31 cellular contexts compared by ENCODE assay signal in the genomic region with DNA sequence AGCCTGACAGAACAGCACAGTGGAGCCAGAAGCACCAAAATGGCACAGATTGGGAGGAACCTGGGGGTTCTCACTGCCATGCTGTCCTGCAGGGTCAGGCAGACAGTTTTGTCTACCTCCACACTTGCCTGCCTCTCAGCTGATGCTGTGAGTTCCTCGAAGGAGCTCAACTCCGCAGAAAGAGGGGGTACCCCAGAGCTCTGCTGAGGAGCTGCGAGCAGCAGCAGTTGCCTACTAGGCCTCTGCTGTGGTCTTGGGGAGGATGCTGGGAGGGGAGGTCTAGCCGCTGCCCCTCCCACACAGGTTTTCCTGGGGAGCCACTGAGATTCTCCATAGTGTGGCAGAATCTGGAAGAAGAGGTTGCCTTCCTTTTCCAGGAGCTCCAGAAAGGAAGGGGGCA.
"Had no signal": no experiment of that assay in that cellular context is flagged by ENCODE, and none has a peak within 500 bp of the region (broad histone marks: within the 10 kb centered on the region; RNA-seq: fewer than 3 reads in every experiment).

No MANE protein-coding gene starts in this region.

- H3K36me3 ChIP-seq: ovary, right lobe of liver, spleen, thoracic aorta, thyroid gland, transverse colon, upper lobe of right lung, uterus had no signal

- H3K27ac Mint-ChIP-seq: naive B cell; naive thymus-derived CD8-positive, alpha-beta T cell; natural killer cell treated with Interleukin-12 subunit alpha and Interleukin-12 subunit beta and Interleukin-15 and Interleukin-18, amount 100 ng/mL, for 72 hours; nephron progenitor cell; progenitor cell of endocrine pancreas; stimulated activated memory B cell treated with anti-CD40 and anti-IgM and Interleukin-4, amounts not matched to agents 10 μg/mL and 1 μg/mL and 100 μg/mL, for 72 hours; type B pancreatic cell had no signal

- H3K27me3 ChIP-seq: ovary, right lobe of liver, thyroid gland, transverse colon, upper lobe of right lung, uterus had no signal

- DNase-seq: naive B cell; naive thymus-derived CD8-positive, alpha-beta T cell; nephron progenitor cell; occipital lobe; ovary; psoas muscle; right cardiac atrium; spleen; stimulated activated CD4-positive, alpha-beta T cell treated with anti-CD3 and anti-CD28 coated beads, Interleukin-12 subunit alpha, Interleukin-12 subunit beta, amount 100 ng/mL, for 4 hours; stimulated activated CD4-positive, alpha-beta T cell treated with anti-CD3 and anti-CD28 coated beads, Interleukin-1b, Interleukin-23, amount 100 ng/mL, for 48 hours; stimulated activated CD4-positive, alpha-beta T cell treated with anti-CD3 and anti-CD28 coated beads, Interleukin-4, amount 100 ng/mL, for 1 hour; stimulated activated CD4-positive, alpha-beta T cell treated with anti-CD3 and anti-CD28 coated beads, Interleukin-4, amount 100 ng/mL, for 4 hours; stimulated activated CD8-positive, alpha-beta memory T cell treated with anti-CD3 and anti-CD28 coated beads, Interleukin-4, amount 100 ng/mL, for 48 hours; stimulated activated naive CD4-positive, alpha-beta T cell; stimulated activated naive CD8-positive, alpha-beta T cell treated with anti-CD3 and anti-CD28 coated beads, Interleukin-15, amount 100 ng/mL, for 72 hours; stimulated activated naive CD8-positive, alpha-beta T cell treated with anti-CD3 and anti-CD28 coated beads, Interleukin-15, Interleukin-2, amounts not matched to agents 100 U/mL and 50 U/mL, for 24 hours; substantia nigra; thyroid gland; transverse colon; upper lobe of right lung; uterus had no signal

- H3K4me3 ChIP-seq: ovary, psoas muscle, right lobe of liver, skin epidermis, smooth muscle cell, spleen, thoracic aorta, thyroid gland, transverse colon, upper lobe of right lung, uterus had no signal

- ATAC-seq: naive thymus-derived CD8-positive, alpha-beta T cell; natural killer cell treated with Interleukin-12 subunit alpha and Interleukin-12 subunit beta and Interleukin-15 and Interleukin-18, amount 100 ng/mL, for 72 hours; psoas muscle; right cardiac atrium; right lobe of liver; stimulated activated memory B cell treated with anti-CD40 and anti-IgM and Interleukin-4, amounts not matched to agents 10 μg/mL and 1 μg/mL and 100 μg/mL, for 72 hours; stimulated activated naive CD8-positive, alpha-beta T cell treated with anti-CD3 and anti-CD28 coated beads, Interleukin-15, amount 100 ng/mL, for 72 hours; stimulated activated naive CD8-positive, alpha-beta T cell treated with anti-CD3 and anti-CD28 coated beads, Interleukin-15, Interleukin-2, amounts not matched to agents 100 U/mL and 50 U/mL, for 24 hours; upper lobe of right lung had no signal

- H3K4me3 Mint-ChIP-seq: naive B cell; naive thymus-derived CD8-positive, alpha-beta T cell; natural killer cell treated with Interleukin-12 subunit alpha and Interleukin-12 subunit beta and Interleukin-15 and Interleukin-18, amount 100 ng/mL, for 72 hours; nephron progenitor cell; neural crest cell; stimulated activated memory B cell treated with anti-CD40 and anti-IgM and Interleukin-4, amounts not matched to agents 10 μg/mL and 1 μg/mL and 100 μg/mL, for 72 hours; stimulated activated naive CD8-positive, alpha-beta T cell treated with anti-CD3 and anti-CD28 coated beads, Interleukin-15, amount 100 ng/mL, for 72 hours; type B pancreatic cell had no signal

- H3K27ac ChIP-seq: ovary, parathyroid adenoma, psoas muscle, right lobe of liver, skin epidermis, spleen, thoracic aorta, thyroid gland, transverse colon, upper lobe of right lung, uterus had no signal

- H3K36me3 Mint-ChIP-seq: naive B cell; naive thymus-derived CD8-positive, alpha-beta T cell; natural killer cell treated with Interleukin-12 subunit alpha and Interleukin-12 subunit beta and Interleukin-15 and Interleukin-18, amount 100 ng/mL, for 72 hours; stimulated activated memory B cell treated with anti-CD40 and anti-IgM and Interleukin-4, amounts not matched to agents 10 μg/mL and 1 μg/mL and 100 μg/mL, for 72 hours; type B pancreatic cell had no signal

- H3K9ac ChIP-seq: parathyroid adenoma had no signal

- H3K9me3 ChIP-seq: ovary, psoas muscle, right lobe of liver, spleen, thoracic aorta, thyroid gland, transverse colon, upper lobe of right lung, uterus had no signal

- H3K4me1 ChIP-seq: parathyroid adenoma, psoas muscle, right lobe of liver, spleen, thyroid gland, transverse colon, upper lobe of right lung, uterus had no signal

- H3K9me3 Mint-ChIP-seq: natural killer cell treated with Interleukin-12 subunit alpha and Interleukin-12 subunit beta and Interleukin-15 and Interleukin-18, amount 100 ng/mL, for 72 hours; nephron progenitor cell; neural crest cell; stimulated activated memory B cell treated with anti-CD40 and anti-IgM and Interleukin-4, amounts not matched to agents 10 μg/mL and 1 μg/mL and 100 μg/mL, for 72 hours; stimulated activated naive CD8-positive, alpha-beta T cell treated with anti-CD3 and anti-CD28 coated beads, Interleukin-15, amount 100 ng/mL, for 72 hours; type B pancreatic cell had no signal

- H3K4me1 Mint-ChIP-seq: naive B cell; naive thymus-derived CD8-positive, alpha-beta T cell; stimulated activated memory B cell treated with anti-CD40 and anti-IgM and Interleukin-4, amounts not matched to agents 10 μg/mL and 1 μg/mL and 100 μg/mL, for 72 hours; stimulated activated naive CD8-positive, alpha-beta T cell treated with anti-CD3 and anti-CD28 coated beads, Interleukin-15, amount 100 ng/mL, for 72 hours had no signal
